Comparison of ENCODE assay signal across 1 cellular context in the genomic region with DNA sequence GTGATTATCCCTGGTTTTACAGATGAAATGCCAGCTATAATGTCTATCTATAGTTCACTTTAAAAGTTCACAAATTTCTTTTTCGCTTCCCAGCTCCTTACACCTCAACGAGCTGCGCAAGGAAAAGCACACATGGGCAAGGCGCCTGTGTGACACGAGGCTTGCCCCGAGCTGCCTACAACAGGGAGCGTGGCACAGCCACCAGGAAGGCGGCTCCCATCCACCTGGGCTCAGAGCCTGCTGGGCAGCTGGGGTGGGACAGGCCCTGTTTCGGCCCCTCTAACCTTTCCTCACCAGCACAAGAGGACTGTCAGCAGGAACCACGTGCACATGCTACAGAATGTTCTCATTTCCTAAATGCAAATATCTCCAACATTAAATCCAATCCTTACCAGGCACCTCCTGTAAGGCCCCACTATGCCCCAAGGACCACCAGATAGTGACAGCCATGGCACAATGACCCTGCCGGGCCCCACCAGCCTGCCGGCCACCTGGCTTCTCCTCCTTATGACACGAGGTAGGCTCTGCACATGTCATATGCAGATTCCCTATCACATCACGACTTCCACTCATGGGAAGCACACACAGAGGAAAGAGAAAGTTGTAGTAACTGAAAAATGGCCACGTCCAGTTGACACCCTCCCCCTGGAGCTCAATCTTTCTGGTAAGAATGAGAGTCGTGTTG.
TF ChIP-seq lines count a peak whose summit lies in the region.

No MANE protein-coding gene starts in this region.

TF ChIP-seq in K562, 482 proteins besides CTCF, POLR2A, EP300 and RAD21:
- TF ChIP-seq KDM1A (IDR thresholded peaks at IDR 0.05) (no peak), POLR2G (IDR thresholded peaks at IDR 0.05; ENCODE audit: low read depth, low read length) (peak; percentile 64), RBM22 (IDR thresholded peaks at IDR 0.05; ENCODE audit: low read depth, low read length, poor library complexity, severe bottlenecking) (peak; percentile 74)
